1 cellular context compared by ENCODE assay signal in genomic region chr15:74872702-74873035, GRCh38.
A peak's percentile ranks its signal among the peaks of the same experiment; 100 is the strongest.
TF ChIP-seq lines count a peak whose summit lies in the region.

No MANE protein-coding gene starts in this region.

TF ChIP-seq in HEK293, 187 proteins besides CTCF, POLR2A, EP300 and RAD21 (continued from another document):
- TF ChIP-seq PRDM2 (tag by site-specific recombination; IDR thresholded peaks at IDR 0.05; ENCODE audit: borderline replicate concordance), result no peak
- peak; percentile 86 for TF ChIP-seq ZNF341 (tag by site-specific recombination; IDR thresholded peaks at IDR 0.05; ENCODE audit: low read depth)
- TF ChIP-seq ZNF843 (tag by site-specific recombination; IDR thresholded peaks at IDR 0.05), result no peak
- TF ChIP-seq ZNF423 (tag by site-specific recombination; IDR thresholded peaks at IDR 0.05), result no peak
